ENCODE assay signal across 21 cellular contexts in genomic region chr12:106378788-106379187, GRCh38. TPM values are rescaled to one million over a fixed set of nuclear protein-coding genes. Genes with fewer than 3 reads are reported as not detected.
A peak's percentile ranks its signal among the peaks of the same experiment; 100 is the strongest.
DNase-seq lines count a peak whose midpoint lies in the region; ATAC-seq, FAIRE-seq and TF ChIP-seq lines count a peak whose summit lies in the region.
"Had no signal": no experiment of that assay in that cellular context is flagged by ENCODE, and none has a peak within 500 bp of the region (broad histone marks: within the 10 kb centered on the region; RNA-seq: fewer than 3 reads in every experiment).

No MANE protein-coding gene starts in this region.

- no peaks in the 10 kb centered on the region for H3K27me3 Mint-ChIP-seq in activated CD4-positive, alpha-beta T cell treated with anti-CD3 and anti-CD28 coated beads, Interleukin-2, amount 10 ng/mL, durations not matched to agents 7 days and 5 days
- H3K27me3 Mint-ChIP-seq in activated CD4-positive, alpha-beta T cell treated with anti-CD3 and anti-CD28 coated beads for 36 hours: no peaks in the 10 kb centered on the region
- H3K27me3 Mint-ChIP-seq in activated CD8-positive, alpha-beta T cell treated with anti-CD3 and anti-CD28 coated beads for 36 hours: no peaks in the 10 kb centered on the region
- H3K27me3 Mint-ChIP-seq in endodermal cell (ENCODE audit: insufficient read depth): no peaks in the 10 kb centered on the region

- H3K27ac ChIP-seq in KOPT-K1 (ENCODE audit: low read depth, low read length, poor library complexity, severe bottlenecking): peak overlapping the region; percentile 52
- no peak overlapping the region for H3K27ac ChIP-seq in endodermal cell (ENCODE audit: low read depth, low read length)
- no peak overlapping the region for H3K27ac ChIP-seq in kidney (ENCODE audit: low read depth in 2 of 2, low read length in 2 of 2)
- H3K27ac ChIP-seq: GM23248, Peyer's patch had no signal

- no peak for ATAC-seq in activated CD4-positive, alpha-beta T cell treated with anti-CD3 and anti-CD28 coated beads for 36 hours
- no peak for ATAC-seq in activated CD8-positive, alpha-beta T cell treated with anti-CD3 and anti-CD28 coated beads for 36 hours
- no peak for ATAC-seq in HG03432 (IDR thresholded peaks at IDR 0.05; ENCODE audit: unreplicated experiment)
- ATAC-seq: CD8-positive, alpha-beta T cell; Right ventricle myocardium inferior had no signal

- H3K4me1 Mint-ChIP-seq in activated CD4-positive, alpha-beta T cell treated with anti-CD3 and anti-CD28 coated beads, Interleukin-2, amount 10 ng/mL, durations not matched to agents 7 days and 5 days: peaks cover 24% of the 10 kb centered on the region
- peaks cover 9% of the 10 kb centered on the region for H3K4me1 Mint-ChIP-seq in activated CD4-positive, alpha-beta T cell treated with anti-CD3 and anti-CD28 coated beads for 36 hours
- H3K4me1 Mint-ChIP-seq in activated CD8-positive, alpha-beta T cell treated with anti-CD3 and anti-CD28 coated beads for 36 hours (ENCODE audit: low read depth): peaks cover 13% of the 10 kb centered on the region
- peaks cover 4% of the 10 kb centered on the region for H3K4me1 Mint-ChIP-seq in endodermal cell

- H3K4me1 ChIP-seq in endodermal cell (ENCODE audit: control insufficient read depth, insufficient read depth, low read length) (no peaks in the 10 kb centered on the region), kidney (ENCODE audit: control insufficient read depth in 1 of 2, insufficient read depth in 1 of 2, low read depth in 1 of 2, low read length in 2 of 2) (no peaks in the 10 kb centered on the region)
- H3K4me1 ChIP-seq: BE2C, Peyer's patch had no signal

- H3K36me3 Mint-ChIP-seq in activated CD4-positive, alpha-beta T cell treated with anti-CD3 and anti-CD28 coated beads, Interleukin-2, amount 10 ng/mL, durations not matched to agents 7 days and 5 days (ENCODE audit: low read depth): peaks cover 48% of the 10 kb centered on the region
- peaks cover 50% of the 10 kb centered on the region for H3K36me3 Mint-ChIP-seq in activated CD4-positive, alpha-beta T cell treated with anti-CD3 and anti-CD28 coated beads for 36 hours (ENCODE audit: low read depth)
- H3K36me3 Mint-ChIP-seq in activated CD8-positive, alpha-beta T cell treated with anti-CD3 and anti-CD28 coated beads for 36 hours (ENCODE audit: low read depth): peaks cover 68% of the 10 kb centered on the region
- H3K36me3 Mint-ChIP-seq in endodermal cell (ENCODE audit: low read depth): peaks cover 52% of the 10 kb centered on the region

- TF ChIP-seq CTCF in activated CD8-positive, alpha-beta T cell treated with anti-CD3 and anti-CD28 coated beads for 36 hours (IDR thresholded peaks at IDR 0.05): no peak
- TF ChIP-seq CTCF in endodermal cell (conservative IDR thresholded peaks at IDR 0.05): no peak
- TF ChIP-seq CTCF in kidney (IDR thresholded peaks at IDR 0.05; ENCODE audit: borderline replicate concordance, extremely low read depth, insufficient read depth): no peak

- CTCF ChIA-PET in activated CD4-positive, alpha-beta T cell treated with anti-CD3 and anti-CD28 coated beads, Interleukin-2, amount 10 ng/mL, durations not matched to agents 7 days and 5 days (lab: Charles Lee): interaction anchor here (1.0 to 3.8 kb wide), 2 partner anchors 10 to 21 kb away, joined by 3 to 19 read pairs; partner anchors contain the start of gene POLR3B
- CTCF ChIA-PET in activated CD4-positive, alpha-beta T cell treated with anti-CD3 and anti-CD28 coated beads for 36 hours (lab: Charles Lee): interaction anchor here (0.6 to 2.0 kb wide), 4 partner anchors 21 to 541 kb away, joined by 3 to 7 read pairs (median 4); partner anchors contain the start of gene POLR3B
- CTCF ChIA-PET in activated CD8-positive, alpha-beta T cell treated with anti-CD3 and anti-CD28 coated beads for 36 hours (lab: Charles Lee): interaction anchor here (0.8 to 4.6 kb wide), 5 partner anchors 8 to 541 kb away, joined by 3 to 32 read pairs (median 8); partner anchors contain the start of gene POLR3B

- intact Hi-C loops in activated CD4-positive, alpha-beta T cell treated with anti-CD3 and anti-CD28 coated beads for 36 hours (cut with DNase I, micrococcal nuclease): no loop called here
- intact Hi-C loops in activated CD8-positive, alpha-beta T cell treated with anti-CD3 and anti-CD28 coated beads for 36 hours (cut with micrococcal nuclease): no loop called here
- intact Hi-C loops in kidney (cut with DNase I): no loop called here

- H3K4me3 ChIP-seq in endodermal cell (ENCODE audit: low read length) (no peak overlapping the region), kidney (ENCODE audit: low read length in 2 of 2) (no peak overlapping the region)
- H3K4me3 ChIP-seq: GM23248, Peyer's patch had no signal

- H3K27ac Mint-ChIP-seq in activated CD4-positive, alpha-beta T cell treated with anti-CD3 and anti-CD28 coated beads, Interleukin-2, amount 10 ng/mL, durations not matched to agents 7 days and 5 days: peak overlapping the region; percentile 20
- no peak overlapping the region for H3K27ac Mint-ChIP-seq in activated CD4-positive, alpha-beta T cell treated with anti-CD3 and anti-CD28 coated beads for 36 hours
- H3K27ac Mint-ChIP-seq in activated CD8-positive, alpha-beta T cell treated with anti-CD3 and anti-CD28 coated beads for 36 hours: peak overlapping the region; percentile 13
- peak overlapping the region; percentile 7 for H3K27ac Mint-ChIP-seq in endodermal cell
- H3K27ac Mint-ChIP-seq: CD8-positive, alpha-beta T cell had no signal

- FAIRE-seq in kidney (lab: Jason Lieb, UNC) (no peak), urothelium cell line (lab: Jason Lieb, UNC) (no peak)

- H3K9me3 Mint-ChIP-seq in activated CD4-positive, alpha-beta T cell treated with anti-CD3 and anti-CD28 coated beads, Interleukin-2, amount 10 ng/mL, durations not matched to agents 7 days and 5 days: peaks cover 6% of the 10 kb centered on the region
- H3K9me3 Mint-ChIP-seq in activated CD4-positive, alpha-beta T cell treated with anti-CD3 and anti-CD28 coated beads for 36 hours (ENCODE audit: low read depth): peaks cover 3% of the 10 kb centered on the region
- no peaks in the 10 kb centered on the region for H3K9me3 Mint-ChIP-seq in activated CD8-positive, alpha-beta T cell treated with anti-CD3 and anti-CD28 coated beads for 36 hours
- H3K9me3 Mint-ChIP-seq in endodermal cell: peaks cover 12% of the 10 kb centered on the region
- H3K9me3 Mint-ChIP-seq: CD8-positive, alpha-beta T cell had no signal

- H3K9ac ChIP-seq in endodermal cell (ENCODE audit: extremely low read depth, low read length, poor library complexity, severe bottlenecking) (no peak overlapping the region), kidney (ENCODE audit: low read length in 2 of 2) (no peak overlapping the region)
- H3K9ac ChIP-seq: GM23248 had no signal

- no peak for DNase-seq in activated CD4-positive, alpha-beta T cell treated with anti-CD3 and anti-CD28 coated beads, Interleukin-2, amount 10 ng/mL, durations not matched to agents 7 days and 5 days
- DNase-seq in activated CD4-positive, alpha-beta T cell treated with anti-CD3 and anti-CD28 coated beads for 36 hours: no peak
- DNase-seq in activated CD8-positive, alpha-beta T cell treated with anti-CD3 and anti-CD28 coated beads for 36 hours: no peak
- DNase-seq in endodermal cell (no peak), kidney (no peak), urothelium cell line (ENCODE audit: low spot score) (no peak)
- DNase-seq: 8988T; BE2C; CD8-positive, alpha-beta T cell; GM23248; HCEC 1CT; KG1; NCI-H1092; NCI-H146; NCI-H2081; NCI-H510A; NCI-H82; Peyer's patch had no signal

- WGBS in endodermal cell (ENCODE audit: insufficient coverage in 1 of 2, insufficient read length in 1 of 2), 2 experiments: 95% methylated on average over 4 of the region's 4 CpGs; no CpG with 5 or more reads in 1 of the 2 experiments

- no peak overlapping the region for H3K4me3 Mint-ChIP-seq in activated CD4-positive, alpha-beta T cell treated with anti-CD3 and anti-CD28 coated beads, Interleukin-2, amount 10 ng/mL, durations not matched to agents 7 days and 5 days
- H3K4me3 Mint-ChIP-seq in activated CD4-positive, alpha-beta T cell treated with anti-CD3 and anti-CD28 coated beads for 36 hours: no peak overlapping the region
- H3K4me3 Mint-ChIP-seq in activated CD8-positive, alpha-beta T cell treated with anti-CD3 and anti-CD28 coated beads for 36 hours: no peak overlapping the region
- no peak overlapping the region for H3K4me3 Mint-ChIP-seq in endodermal cell
- H3K4me3 Mint-ChIP-seq: CD8-positive, alpha-beta T cell had no signal

- no peaks in the 10 kb centered on the region for H3K27me3 ChIP-seq in endodermal cell (ENCODE audit: control insufficient read depth, insufficient read depth, low read length, poor library complexity, severe bottlenecking)
- H3K27me3 ChIP-seq: BE2C, Peyer's patch had no signal

- H3K9me3 ChIP-seq in KOPT-K1 (ENCODE audit: insufficient read depth, low read length, poor library complexity, severe bottlenecking): peaks cover 9% of the 10 kb centered on the region
- H3K9me3 ChIP-seq in endodermal cell (ENCODE audit: control insufficient read depth, low read length): peaks cover 30% of the 10 kb centered on the region
- peaks cover 0 to 10% of the 10 kb centered on the region in 2 donors for H3K9me3 ChIP-seq in kidney (ENCODE audit: control insufficient read depth in 1 of 2, low read length in 2 of 2)
- H3K9me3 ChIP-seq: BE2C, Peyer's patch had no signal

- H3K36me3 ChIP-seq in KOPT-K1 (ENCODE audit: insufficient read depth, low read length) (peaks cover 68% of the 10 kb centered on the region), endodermal cell (ENCODE audit: control insufficient read depth, insufficient read depth, low read length) (peaks cover 63% of the 10 kb centered on the region), kidney (ENCODE audit: control insufficient read depth in 1 of 2, insufficient read depth in 2 of 2, low read length in 2 of 2) (peaks cover 9 to 44% of the 10 kb centered on the region in 2 donors)

- POLR2A ChIA-PET in activated CD4-positive, alpha-beta T cell treated with anti-CD3 and anti-CD28 coated beads, Interleukin-2, amount 10 ng/mL, durations not matched to agents 7 days and 5 days (lab: Charles Lee): no interaction called here
- POLR2A ChIA-PET in activated CD4-positive, alpha-beta T cell treated with anti-CD3 and anti-CD28 coated beads for 36 hours (lab: Charles Lee): no interaction called here
- POLR2A ChIA-PET in activated CD8-positive, alpha-beta T cell treated with anti-CD3 and anti-CD28 coated beads for 36 hours (lab: Charles Lee): no interaction called here

RNA-seq across cellular contexts. Expression of gene POLR3B, which starts 21.2 kb away (rescaled TPM):
- total RNA-seq in activated CD4-positive, alpha-beta T cell treated with anti-CD3 and anti-CD28 coated beads, Interleukin-2, amount 10 ng/mL, durations not matched to agents 7 days and 5 days: 1 to 10 TPM; 5.3 to 6.1 TPM
- total RNA-seq in activated CD4-positive, alpha-beta T cell treated with anti-CD3 and anti-CD28 coated beads for 36 hours: 10 to 100 TPM in 1 of 2 experiments, 1 to 10 TPM in 1; 9.1 to 11.7 TPM
- total RNA-seq in activated CD8-positive, alpha-beta T cell treated with anti-CD3 and anti-CD28 coated beads for 36 hours: 1 to 10 TPM; 8.3 to 9.5 TPM
- total RNA-seq in endodermal cell (10 to 100 TPM in 1 of 2 donors, 1 to 10 TPM in 1; 9.0 to 12.4 TPM), kidney (9.7 TPM)
- 9.9 TPM for polyA plus RNA-seq in endodermal cell (2013, experiment 1 of 2)
- 8.9 TPM for polyA plus RNA-seq in endodermal cell (2013, experiment 2 of 2)
- 5.2 TPM for polyA plus RNA-seq in kidney (ENCODE audit: insufficient read depth, low read depth, low replicate concordance)
